In genomic region chr4:71186257-71186565, GRCh38 we compare ENCODE assay signal across 1 cellular context.
TF ChIP-seq lines count a peak whose summit lies in the region.

No MANE protein-coding gene starts in this region.

TF ChIP-seq in HCT116, 20 proteins besides CTCF, POLR2A, EP300 and RAD21 (continued from another document):
- no peak for TF ChIP-seq TCF7L2 (IDR thresholded peaks at IDR 0.05; ENCODE audit: borderline replicate concordance, extremely low read depth, insufficient read depth, insufficient read length)
